13 cellular contexts compared by ENCODE assay signal in the genomic region with DNA sequence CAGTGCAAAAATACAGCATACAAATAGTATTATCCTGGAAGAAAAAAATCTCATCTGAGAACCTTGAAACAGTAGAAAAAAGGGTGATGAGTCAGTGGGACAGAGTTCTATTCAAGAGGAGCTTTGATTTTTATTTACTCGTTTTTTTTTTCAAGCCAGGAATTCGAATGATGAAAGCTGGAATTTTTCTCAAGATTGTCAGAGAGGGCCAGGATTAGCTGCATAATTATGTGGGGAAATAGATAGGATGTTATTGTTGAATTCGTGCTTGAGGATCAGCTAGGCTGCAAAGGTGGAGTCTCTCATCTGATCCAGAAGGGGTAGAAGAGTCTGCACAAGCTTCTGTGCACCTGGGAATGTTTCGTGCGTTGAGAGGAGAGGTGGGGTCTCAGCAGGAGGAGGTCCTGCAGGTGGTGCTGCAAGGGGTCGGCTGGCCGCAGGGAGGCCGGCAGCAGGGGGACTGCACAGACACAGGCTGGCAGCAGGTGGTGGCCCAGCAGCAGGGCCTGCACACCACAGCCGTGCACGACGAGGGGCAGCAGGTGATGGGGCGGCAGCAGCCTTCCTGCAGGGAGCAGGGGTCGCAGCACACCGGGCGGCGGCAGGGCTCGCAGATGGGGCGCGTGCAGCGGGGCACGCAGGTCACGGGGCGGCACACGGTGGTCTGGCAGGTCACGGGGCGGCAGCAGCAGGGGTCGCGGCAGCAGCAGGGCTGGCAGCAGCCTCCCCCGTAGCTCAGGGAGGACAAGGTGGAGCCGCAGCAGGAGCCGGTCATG. TPM values are rescaled to one million over a fixed set of nuclear protein-coding genes. Genes with fewer than 3 reads are reported as not detected.
DNase-seq lines count a peak whose midpoint lies in the region; ATAC-seq, FAIRE-seq and TF ChIP-seq lines count a peak whose summit lies in the region.
"Not testable (repeated sequence)": the region's sequence is repeated elsewhere in the genome, so short reads cannot be mapped to it uniquely, and the experiment has no call there.
"Had no signal": no experiment of that assay in that cellular context is flagged by ENCODE, and none has a peak within 500 bp of the region (broad histone marks: within the 10 kb centered on the region; RNA-seq: fewer than 3 reads in every experiment).

No MANE protein-coding gene starts in this region.

- peak overlapping the region; percentile 93 for H3K27ac Mint-ChIP-seq in HFFc6

- H2BK12ac ChIP-seq in trophoblast cell (ENCODE audit: low read length): not testable (repeated sequence)

- not testable (repeated sequence) for H3K9me2 ChIP-seq in PC-9 (ENCODE audit: insufficient read depth)

- not testable (repeated sequence) for TF ChIP-seq RAD21 in A549 (conservative IDR thresholded peaks at IDR 0.05 in 1 of 2, IDR thresholded peaks at IDR 0.05 in 1 of 2)

- H2BK120ac ChIP-seq in trophoblast cell (ENCODE audit: insufficient read depth, low read length, poor library complexity): peak overlapping the region; percentile 51

- TF ChIP-seq CTCF in A549 (IDR thresholded peaks at IDR 0.05); HFFc6 (IDR thresholded peaks at IDR 0.05); PC-9 (conservative IDR thresholded peaks at IDR 0.05); epithelial cell of proximal tubule (conservative IDR thresholded peaks at IDR 0.05; ENCODE audit: low read depth, low read length): not testable (repeated sequence)

- not testable (repeated sequence) for H3K36me3 Mint-ChIP-seq in HFFc6 (ENCODE audit: low read depth)

- CTCF ChIA-PET in A549 (lab: Yijun Ruan, JAX): interaction anchor here (0.6 to 2.5 kb wide), 12 partner anchors 9 to 494 kb away, joined by 3 to 12 read pairs (median 4); no protein-coding TSS in a partner anchor
- CTCF ChIA-PET in PC-9 (lab: Charles Lee): not testable (repeated sequence)

- not testable (repeated sequence) for H3K9me3 ChIP-seq in A549; PC-9 (ENCODE audit: insufficient read depth, low read depth); trophoblast cell (ENCODE audit: insufficient read depth, low read depth, low read length)

- not testable (repeated sequence) for H2BK5ac ChIP-seq in trophoblast cell (ENCODE audit: low read depth, low read length, poor library complexity)

- peak overlapping the region; percentile 48 for H4K91ac ChIP-seq in trophoblast cell (ENCODE audit: low read depth, low read length)

- not testable (repeated sequence) for H3K27me3 Mint-ChIP-seq in HFFc6 (ENCODE audit: insufficient read depth)

- not testable (repeated sequence) for H3K79me1 ChIP-seq in trophoblast cell (ENCODE audit: low read length)

- H3F3A ChIP-seq in PC-9 (ENCODE audit: insufficient read depth, low read depth): peaks cover 26% of the 10 kb centered on the region

- not testable (repeated sequence) for H3K4ac ChIP-seq in trophoblast cell (ENCODE audit: low read depth, low read length)

- DNase-seq in A549 (ENCODE audit: low read depth in 1 of 2, low spot score in 1 of 2): peak; percentile 36 to 61
- peak; percentile 62 for DNase-seq in Daoy (ENCODE audit: low read depth)
- peak; percentile 84 for DNase-seq in HFFc6
- peak; percentile 21 to 93 for DNase-seq in PC-9
- DNase-seq in amniotic stem cell (lab: John Stamatoyannopoulos, UW): peak; percentile 69
- DNase-seq in epithelial cell of proximal tubule (ENCODE audit: low read depth): peak; percentile 59
- DNase-seq in islet precursor cell: peak; percentile 63
- peak in 1 of 2 donors; percentile 87 for DNase-seq in trophoblast cell

- WGBS in A549 (ENCODE audit: missing lambda C conversion rate): 66% methylated on average over 11 of the region's 31 CpGs
- WGBS in trophoblast cell (ENCODE audit: extremely low coverage, insufficient coverage, insufficient read length): no CpG with 5 or more reads among the region's 31 CpGs

- not testable (repeated sequence) for H4K12ac ChIP-seq in trophoblast cell (ENCODE audit: low read depth, low read length)

- not testable (repeated sequence) for H4K20me1 ChIP-seq in PC-9 (ENCODE audit: insufficient read depth)

- H2AK5ac ChIP-seq in trophoblast cell (ENCODE audit: low read length): not testable (repeated sequence)

- peaks cover 34% of the 10 kb centered on the region for H3K4me1 ChIP-seq in A549
- peaks cover 43% of the 10 kb centered on the region for H3K4me1 ChIP-seq in PC-9 (replicated peaks; ENCODE audit: insufficient read depth)
- H3K4me1 ChIP-seq in trophoblast cell (ENCODE audit: control insufficient read depth in 1 of 2, insufficient read depth in 2 of 2, low read length in 2 of 2): not testable (repeated sequence)

- H3K36me3 ChIP-seq in PC-9 (ENCODE audit: low read depth); trophoblast cell (ENCODE audit: control insufficient read depth in 1 of 2, insufficient read depth in 2 of 2, low read length in 2 of 2): not testable (repeated sequence)

- H3K79me2 ChIP-seq in PC-9 (ENCODE audit: low read depth); trophoblast cell (ENCODE audit: control insufficient read depth, insufficient read depth, low read length, poor library complexity): not testable (repeated sequence)

- H3K14ac ChIP-seq in trophoblast cell (ENCODE audit: low read length): peak overlapping the region; percentile 70

- H3K23ac ChIP-seq in trophoblast cell (ENCODE audit: low read length): not testable (repeated sequence)

- intact Hi-C loops in PC-9 (cut with micrococcal nuclease; ENCODE audit: unreplicated experiment): loop anchor here (1.0 to 10.0 kb wide), 4 partner anchors 73 to 485 kb away; no protein-coding TSS in a partner anchor

- ATAC-seq in A549: peak; percentile 63 to 65; a peak in 5 of 6 replicates

- H3K4me3 Mint-ChIP-seq in HFFc6: peak overlapping the region; percentile 75

- TSS peak; percentile 95 for BruUV-seq in PC-9 (replicated peaks; lab: Mats Ljungman, UMichigan)

- not testable (repeated sequence) for H3K9ac ChIP-seq in trophoblast cell (ENCODE audit: low read length)

- POLR2A ChIA-PET in A549 (lab: Yijun Ruan, JAX): not testable (repeated sequence)
- POLR2A ChIA-PET in PC-9 (lab: Charles Lee; ENCODE audit: unreplicated experiment): interaction anchor here (0.6 to 0.9 kb wide), 6 partner anchors 20 to 573 kb away, joined by 3 to 10 read pairs (median 7); a partner anchor contains a TSS

- H2AFZ ChIP-seq in PC-9; trophoblast cell (ENCODE audit: insufficient read depth, low read length, poor library complexity): not testable (repeated sequence)

- not testable (repeated sequence) for H3K9me3 Mint-ChIP-seq in HFFc6

- H3K4me3 ChIP-seq in A549; PC-9; epithelial cell of proximal tubule (ENCODE audit: low read depth, low read length); trophoblast cell (ENCODE audit: low read depth, low read length): not testable (repeated sequence)

- peak overlapping the region; percentile 43 for H3K4me2 ChIP-seq in A549
- peak overlapping the region; percentile 43 for H3K4me2 ChIP-seq in PC-9
- H3K4me2 ChIP-seq in trophoblast cell (ENCODE audit: low read length): not testable (repeated sequence)

- TF ChIP-seq POLR2A in A549 (IDR thresholded peaks at IDR 0.05; ENCODE audit: low read length): not testable (repeated sequence)

- H4K8ac ChIP-seq in trophoblast cell (ENCODE audit: low read depth, low read length): not testable (repeated sequence)

- peaks cover 88% of the 10 kb centered on the region for H3K4me1 Mint-ChIP-seq in HFFc6 (ENCODE audit: low read depth)

- not testable (repeated sequence) for H3K27me3 ChIP-seq in PC-9 (ENCODE audit: insufficient read depth, low read depth); trophoblast cell (ENCODE audit: insufficient read depth, low read length)

- not testable (repeated sequence) for H3K18ac ChIP-seq in trophoblast cell (ENCODE audit: low read length)

- peak in 1 of 2 experiments; percentile 15; a peak in 1 of 5 replicates for TF ChIP-seq EP300 in A549 (IDR thresholded peaks at IDR 0.05)

- not testable (repeated sequence) for FAIRE-seq in A549 (lab: Jason Lieb, UNC)

- H3K27ac ChIP-seq in A549 (peak overlapping the region; percentile 34 to 70; a peak in 5 of 6 replicates), PC-9 (peak overlapping the region; percentile 88)
- H3K27ac ChIP-seq in trophoblast cell (ENCODE audit: low read depth, low read length): not testable (repeated sequence)

RNA-seq across cellular contexts. Expression of a gene that starts 0.5 kb away (rescaled TPM):
- not detected in 2 replicates for polyA plus RNA-seq in A549 (2011; rRNA removed)
- polyA plus RNA-seq in A549 (2012; cell fraction: cytosol; rRNA removed): 0.06 TPM in 1 of 2 replicates, not detected in the other
- polyA plus RNA-seq in A549 (2012; cell fraction: nucleus; rRNA removed): 0.23 TPM in 1 of 2 replicates, not detected in the other
- 0.10 TPM in 1 of 3 replicates, not detected in the others for polyA plus RNA-seq in A549 (2017; fragmentation: RNase III; extraction: RNeasy Plus Mini Kit Qiagen cat#74134 plus additional on column Dnase treatment)
- not detected in 2 replicates for polyA minus RNA-seq in A549 (2011; rRNA and poly(A)+ RNA removed)
- not detected in 2 replicates for total RNA-seq in Daoy (2014; rRNA removed; shearing (Covaris generic))
- 100 to 1,000 TPM in 1 of 6 experiments, 10 to 100 TPM in 5; 30.3 to 105 (median 44.4) TPM for total RNA-seq in HFFc6 (2021; fragmentation: NEBNext Ultra II Directional; extraction: Animal tissue kit (Norgen Biotek cat#: 25700))
- 0.57 TPM in 1 of 2 replicates, not detected in the other for total RNA-seq in PC-9 (2021)
- total RNA-seq in epithelial cell of proximal tubule: 11.6 and 26.7 TPM in 2 replicates
- 0.68 and 1.1 TPM in 2 replicates for polyA plus RNA-seq in trophoblast cell (2013)
- total RNA-seq: CD8-positive, alpha-beta memory T cell; colonic mucosa; psoas muscle; Right ventricle myocardium inferior; T-helper 17 cell had no signal
- polyA plus RNA-seq: CD8-positive, alpha-beta memory T cell; psoas muscle had no signal

RNA-seq across cellular contexts. Expression of a gene that starts 4.4 kb away (rescaled TPM):
- polyA plus RNA-seq in A549 (2011; rRNA removed) (not detected in 2 replicates), A549 (2017; fragmentation: RNase III; extraction: RNeasy Plus Mini Kit Qiagen cat#74134 plus additional on column Dnase treatment) (not detected in 3 replicates)
- not detected in 2 replicates for polyA plus RNA-seq in A549 (2012; cell fraction: cytosol; rRNA removed)
- polyA plus RNA-seq in A549 (2012; cell fraction: nucleus; rRNA removed): not detected in 2 replicates
- polyA minus RNA-seq in A549 (2011; rRNA and poly(A)+ RNA removed): not detected in 2 replicates
- not detected in 2 replicates for total RNA-seq in Daoy (2014; rRNA removed; shearing (Covaris generic))
- under 1 TPM in 4 of 6 experiments, not detected in 2; 0.46 to 0.96 (median 0.53) TPM for total RNA-seq in HFFc6 (2021; fragmentation: NEBNext Ultra II Directional; extraction: Animal tissue kit (Norgen Biotek cat#: 25700))
- total RNA-seq in PC-9 (2021) (not detected in 2 replicates), epithelial cell of proximal tubule (not detected in 2 replicates)
- polyA plus RNA-seq in trophoblast cell (2013): not detected in 2 replicates
- total RNA-seq: CD8-positive, alpha-beta memory T cell; colonic mucosa; psoas muscle; Right ventricle myocardium inferior; T-helper 17 cell had no signal
- polyA plus RNA-seq: CD8-positive, alpha-beta memory T cell; psoas muscle had no signal

RNA-seq across cellular contexts. Expression of a gene that starts 6.2 kb away (rescaled TPM):
- polyA plus RNA-seq in A549 (2011; rRNA removed): not detected in 2 replicates
- polyA plus RNA-seq in A549 (2012; cell fraction: cytosol; rRNA removed): not detected in 2 replicates
- polyA plus RNA-seq in A549 (2012; cell fraction: nucleus; rRNA removed): not detected in 2 replicates
- polyA plus RNA-seq in A549 (2017; fragmentation: RNase III; extraction: RNeasy Plus Mini Kit Qiagen cat#74134 plus additional on column Dnase treatment): not detected in 3 replicates
- polyA minus RNA-seq in A549 (2011; rRNA and poly(A)+ RNA removed): not detected in 2 replicates
- not detected in 2 replicates for total RNA-seq in Daoy (2014; rRNA removed; shearing (Covaris generic))
- not detected for total RNA-seq in HFFc6 (2021; fragmentation: NEBNext Ultra II Directional; extraction: Animal tissue kit (Norgen Biotek cat#: 25700))
- total RNA-seq in PC-9 (2021): not detected in 2 replicates
- total RNA-seq in epithelial cell of proximal tubule: not detected in 2 replicates
- polyA plus RNA-seq in trophoblast cell (2013): not detected in 2 replicates
- total RNA-seq: CD8-positive, alpha-beta memory T cell; colonic mucosa; psoas muscle; Right ventricle myocardium inferior; T-helper 17 cell had no signal
- polyA plus RNA-seq: CD8-positive, alpha-beta memory T cell; psoas muscle had no signal

RNA-seq across cellular contexts. Expression of a gene that starts 12.3 kb away (rescaled TPM):
- polyA plus RNA-seq in A549 (2011; rRNA removed): not detected in 2 replicates
- polyA plus RNA-seq in A549 (2012; cell fraction: cytosol; rRNA removed): not detected in 2 replicates
- not detected in 2 replicates for polyA plus RNA-seq in A549 (2012; cell fraction: nucleus; rRNA removed)
- polyA plus RNA-seq in A549 (2017; fragmentation: RNase III; extraction: RNeasy Plus Mini Kit Qiagen cat#74134 plus additional on column Dnase treatment): not detected in 3 replicates
- polyA minus RNA-seq in A549 (2011; rRNA and poly(A)+ RNA removed): not detected in 2 replicates
- not detected in 2 replicates for total RNA-seq in Daoy (2014; rRNA removed; shearing (Covaris generic))
- total RNA-seq in HFFc6 (2021; fragmentation: NEBNext Ultra II Directional; extraction: Animal tissue kit (Norgen Biotek cat#: 25700)): under 1 TPM in 1 of 6 experiments, not detected in 5; 0.38 TPM
- not detected in 2 replicates for total RNA-seq in PC-9 (2021)
- not detected in 2 replicates for total RNA-seq in epithelial cell of proximal tubule
- polyA plus RNA-seq in trophoblast cell (2013): not detected in 2 replicates
- total RNA-seq: CD8-positive, alpha-beta memory T cell; colonic mucosa; psoas muscle; Right ventricle myocardium inferior; T-helper 17 cell had no signal
- polyA plus RNA-seq: CD8-positive, alpha-beta memory T cell; psoas muscle had no signal

RNA-seq across cellular contexts. Expression of a gene that starts 18.2 kb away (rescaled TPM):
- polyA plus RNA-seq in A549 (2011; rRNA removed): not detected in 2 replicates
- not detected in 2 replicates for polyA plus RNA-seq in A549 (2012; cell fraction: cytosol; rRNA removed)
- not detected in 2 replicates for polyA plus RNA-seq in A549 (2012; cell fraction: nucleus; rRNA removed)
- not detected in 3 replicates for polyA plus RNA-seq in A549 (2017; fragmentation: RNase III; extraction: RNeasy Plus Mini Kit Qiagen cat#74134 plus additional on column Dnase treatment)
- not detected in 2 replicates for polyA minus RNA-seq in A549 (2011; rRNA and poly(A)+ RNA removed)
- total RNA-seq in Daoy (2014; rRNA removed; shearing (Covaris generic)): 1.5 TPM in 1 of 2 replicates, not detected in the other
- total RNA-seq in HFFc6 (2021; fragmentation: NEBNext Ultra II Directional; extraction: Animal tissue kit (Norgen Biotek cat#: 25700)): 1 to 10 TPM in 1 of 6 experiments, under 1 TPM in 5; 0.21 to 1.1 (median 0.50) TPM
- total RNA-seq in PC-9 (2021): not detected in 2 replicates
- total RNA-seq in epithelial cell of proximal tubule: not detected in 2 replicates
- polyA plus RNA-seq in trophoblast cell (2013): not detected in 2 replicates
- total RNA-seq: CD8-positive, alpha-beta memory T cell; colonic mucosa; psoas muscle; Right ventricle myocardium inferior; T-helper 17 cell had no signal
- polyA plus RNA-seq: CD8-positive, alpha-beta memory T cell; psoas muscle had no signal
